8 cellular contexts compared by ENCODE assay signal in genomic region chr12:120225852-120226640, GRCh38. TPM values are rescaled to one million over a fixed set of nuclear protein-coding genes. Genes with fewer than 3 reads are reported as not detected.
DNase-seq lines count a peak whose midpoint lies in the region; ATAC-seq and TF ChIP-seq lines count a peak whose summit lies in the region.

No MANE protein-coding gene starts in this region.

- ATAC-seq in psoas muscle (no peak), HG02973 (IDR thresholded peaks at IDR 0.05; ENCODE audit: unreplicated experiment) (no peak), HG02623 (IDR thresholded peaks at IDR 0.05; ENCODE audit: unreplicated experiment) (no peak), HG03039 (IDR thresholded peaks at IDR 0.05; ENCODE audit: unreplicated experiment) (no peak)

- peak overlapping the region; percentile 32 for H3K27ac ChIP-seq in effector memory CD4-positive, alpha-beta T cell (ENCODE audit: insufficient read depth, low read length, poor library complexity, severe bottlenecking)
- H3K27ac ChIP-seq in psoas muscle, result peak overlapping the region; percentile 51

- 48 to 56% (median 50%) methylated on average over 13 of the region's 13 CpGs for whole genome bisulfite sequencing in psoas muscle, 3 donors

- intact Hi-C loops in psoas muscle (cut with DNase I), result loop anchor here in 1 of 2 donors (2.0 kb wide), 1 partner anchor 39 kb away; the partner anchor contains the start of gene PXN

- H3K4me1 ChIP-seq in effector memory CD4-positive, alpha-beta T cell (ENCODE audit: control insufficient read depth, insufficient read depth, low read length, poor library complexity, severe bottlenecking), result peaks cover 44% of the 10 kb centered on the region
- H3K4me1 ChIP-seq in psoas muscle, result peaks cover 58% of the 10 kb centered on the region

- TF ChIP-seq POLR2A in GM10847 (IDR thresholded peaks at IDR 0.05; ENCODE audit: extremely low read depth, insufficient read length), result peak; percentile 19

- H3K4me3 ChIP-seq in effector memory CD4-positive, alpha-beta T cell (ENCODE audit: insufficient read depth, low read depth, low read length, poor library complexity, severe bottlenecking), result no peak overlapping the region
- H3K4me3 ChIP-seq in psoas muscle, result no peak overlapping the region

- DNase-seq in NCI-H510A (lab: John Stamatoyannopoulos, UW), result peak; percentile 90
- no peak for DNase-seq in effector memory CD4-positive, alpha-beta T cell
- peak in 1 of 2 donors; percentile 22 for DNase-seq in psoas muscle
- no peak for DNase-seq in pons (ENCODE audit: low spot score)

- no peaks in the 10 kb centered on the region for H3K9me3 ChIP-seq in effector memory CD4-positive, alpha-beta T cell (ENCODE audit: control insufficient read depth, low read length)
- H3K9me3 ChIP-seq in psoas muscle, result no peaks in the 10 kb centered on the region

- peaks cover 45% of the 10 kb centered on the region for H3K36me3 ChIP-seq in effector memory CD4-positive, alpha-beta T cell (ENCODE audit: control insufficient read depth, insufficient read depth, low read length)
- peaks cover 10 to 40% of the 10 kb centered on the region in 2 donors for H3K36me3 ChIP-seq in psoas muscle (ENCODE audit: insufficient read depth in 1 of 2, low read depth in 1 of 2)

- TF ChIP-seq CTCF in psoas muscle (IDR thresholded peaks at IDR 0.05), result no peak

- H3K27me3 ChIP-seq in effector memory CD4-positive, alpha-beta T cell (replicated peaks; ENCODE audit: control insufficient read depth, insufficient read depth, low read length, poor library complexity, severe bottlenecking), result no peaks in the 10 kb centered on the region
- H3K27me3 ChIP-seq in psoas muscle (ENCODE audit: insufficient read depth in 3 of 3, low read length in 2 of 3), result no peaks in the 10 kb centered on the region

RNA-seq across cellular contexts. Expression of gene RPLP0, which starts 25.1 kb away (rescaled TPM):
- 1,000 to 10,000 TPM in 3 of 4 donors, 100 to 1,000 TPM in 1; 662 to 1,479 (median 1,333) TPM for total RNA-seq in psoas muscle
- 1,000 to 10,000 TPM; 2,571 to 2,845 (median 2,673) TPM for polyA plus RNA-seq in psoas muscle

RNA-seq across cellular contexts. Expression of gene GCN1, which starts 31.5 kb away (rescaled TPM):
- 10 to 100 TPM; 63.1 to 80.9 (median 68.6) TPM for total RNA-seq in psoas muscle
- 10 to 100 TPM; 19.6 to 55.7 (median 43.2) TPM for polyA plus RNA-seq in psoas muscle

RNA-seq across cellular contexts. Expression of gene PXN, which starts 39.5 kb away (rescaled TPM):
- total RNA-seq in psoas muscle, result 100 to 1,000 TPM in 2 of 4 donors, 10 to 100 TPM in 2; 67.6 to 166 (median 106) TPM
- 100 to 1,000 TPM in 1 of 3 donors, 10 to 100 TPM in 2; 64.7 to 147 (median 96.2) TPM for polyA plus RNA-seq in psoas muscle
